ENCODE assay signal across 1 cellular context in genomic region chr6:125314019-125314581, GRCh38.
TF ChIP-seq lines count a peak whose summit lies in the region.

No MANE protein-coding gene starts in this region.

TF ChIP-seq in H1, 55 proteins besides CTCF, POLR2A, EP300 and RAD21 (continued from another document):
- no peak for TF ChIP-seq CHD7 (IDR thresholded peaks at IDR 0.05; ENCODE audit: insufficient replicate concordance, low read length)
- peak; percentile 74 for TF ChIP-seq TBP (IDR thresholded peaks at IDR 0.05; ENCODE audit: low read depth, low read length)
- TF ChIP-seq GTF2F1 (IDR thresholded peaks at IDR 0.05; ENCODE audit: borderline replicate concordance, low read depth, low read length) = no peak
- TF ChIP-seq SIN3A (conservative IDR thresholded peaks at IDR 0.05 in 1 of 2, IDR thresholded peaks at IDR 0.05 in 1 of 2; ENCODE audit: low read depth in 1 of 2, low read length in 2 of 2) = no peak
